ENCODE assay signal across 8 cellular contexts in genomic region chr15:41416742-41417417, GRCh38.
DNase-seq lines count a peak whose midpoint lies in the region; ATAC-seq and TF ChIP-seq lines count a peak whose summit lies in the region.

Gene RTF1, plus strand, starts transcription at chr15:41417095. Its CDS starts 21 bp downstream, at chr15:41417116.

- CTCF ChIA-PET in AG04449 (lab: Yijun Ruan, JAX): no interaction called here

- DNase-seq in AG04449 (ENCODE audit: low read depth, low spot score): peak; percentile 19
- DNase-seq in NCI-H446 (lab: John Stamatoyannopoulos, UW): peak; percentile 71 to 92
- peak; percentile 91 for DNase-seq in activated CD4-positive, CD25-positive, alpha-beta regulatory T cell treated with anti-CD3 and anti-CD28 coated beads, Interleukin-2, amount 50 U/mL, for 16 hours (ENCODE audit: low read depth, low spot score)
- peak; percentile 93 for DNase-seq in central memory CD4-positive, alpha-beta T cell
- DNase-seq in iris pigment epithelial cell (ENCODE audit: low read depth): peak; percentile 83
- peak; percentile 92 to 97 for DNase-seq in stimulated activated CD4-positive, alpha-beta T cell treated with anti-CD3 and anti-CD28 coated beads, Interleukin-12 subunit alpha, Interleukin-12 subunit beta, amount 100 ng/mL, for 24 hours (ENCODE audit: low read depth in 2 of 2)

- POLR2A ChIA-PET in AG04449 (lab: Yijun Ruan, JAX): no interaction called here

- H3K4me3 ChIP-seq in AG04449 (ENCODE audit: low read depth, low read length): peak within 1 kb of the TSS; percentile 88

- TF ChIP-seq CTCF in AG04449 (IDR thresholded peaks at IDR 0.05; ENCODE audit: insufficient read depth, low read length, missing control alignments): no peak

- peak; percentile 84 for ATAC-seq in GM18907 (IDR thresholded peaks at IDR 0.05; ENCODE audit: unreplicated experiment)
- peak; percentile 80 for ATAC-seq in HG03139 (IDR thresholded peaks at IDR 0.05; ENCODE audit: unreplicated experiment)

Comparison
In these comparisons a context has a peak if more than half of its experiments do, and no peak if none do; other contexts are left out.
1. Peak in every context shown above with its lines: DNase-seq, ATAC-seq and H3K4me3 ChIP-seq.
2. DNase-seq: peak in every context shown above with its lines; median percentile 94 in stimulated activated CD4-positive, alpha-beta T cell treated with anti-CD3 and anti-CD28 coated beads, Interleukin-12 subunit alpha, Interleukin-12 subunit beta, amount 100 ng/mL, for 24 hours; 93 in central memory CD4-positive, alpha-beta T cell; 91 in activated CD4-positive, CD25-positive, alpha-beta regulatory T cell treated with anti-CD3 and anti-CD28 coated beads, Interleukin-2, amount 50 U/mL, for 16 hours; 83 in iris pigment epithelial cell; 82 in NCI-H446; 19 in AG04449.